12 cellular contexts compared by ENCODE assay signal in the genomic region with DNA sequence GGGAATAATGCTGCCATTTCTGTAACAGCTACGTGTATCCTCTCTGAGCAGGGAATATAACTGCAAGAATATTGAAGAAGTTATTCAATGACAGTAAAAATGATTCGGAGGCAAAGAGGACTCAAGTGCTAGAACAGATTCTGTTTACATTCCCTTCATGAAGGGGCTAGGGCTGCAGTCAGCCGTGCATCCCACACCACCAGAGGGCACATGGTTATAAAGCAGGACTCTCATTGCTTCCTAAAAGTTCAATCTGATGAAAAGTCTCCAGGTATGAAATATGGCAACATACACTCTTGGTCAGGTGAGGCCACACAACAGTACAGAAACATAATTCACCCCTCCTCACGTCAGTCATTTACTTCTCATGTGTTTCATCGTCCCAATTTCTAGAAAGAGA. TPM values are rescaled to one million over a fixed set of nuclear protein-coding genes. Genes with fewer than 3 reads are reported as not detected.
DNase-seq lines count a peak whose midpoint lies in the region; ATAC-seq and TF ChIP-seq lines count a peak whose summit lies in the region.
"Had no signal": no experiment of that assay in that cellular context is flagged by ENCODE, and none has a peak within 500 bp of the region (broad histone marks: within the 10 kb centered on the region; RNA-seq: fewer than 3 reads in every experiment).

No MANE protein-coding gene starts in this region.

- peak overlapping the region; percentile 29 for H3K27ac Mint-ChIP-seq in glutamatergic neuron (ENCODE audit: unreplicated experiment)

- DNase-seq in AG04450 (ENCODE audit: low read depth, low spot score): peak; percentile 27
- peak; percentile 38 for DNase-seq in WERI-Rb-1
- no peak for DNase-seq in glutamatergic neuron
- no peak for DNase-seq in stimulated activated naive CD4-positive, alpha-beta T cell (lab: John Stamatoyannopoulos, UW)
- no peak for DNase-seq in vagina (ENCODE audit: extremely low spot score in 2 of 2)
- no peak for DNase-seq in cortex of kidney (lab: John Stamatoyannopoulos, UW)
- DNase-seq: activated T-cell treated with anti-CD3 and anti-CD28 coated beads for 4 hours; pancreas; SHP77 treated with DMSO at 0.1 percent for 48 hours; stimulated activated CD8-positive, alpha-beta memory T cell treated with anti-CD3 and anti-CD28 coated beads, Interleukin-4, amount 100 ng/mL, for 48 hours had no signal

- intact Hi-C loops in vagina (cut with DNase I): no loop called here

- H3K4me3 ChIP-seq in AG04450 (ENCODE audit: low read depth, low read length) (no peak overlapping the region), WERI-Rb-1 (ENCODE audit: low read depth, low read length) (no peak overlapping the region), vagina (no peak overlapping the region)
- H3K4me3 ChIP-seq: pancreas had no signal

- no peaks in the 10 kb centered on the region for H3K9me3 Mint-ChIP-seq in glutamatergic neuron (ENCODE audit: unreplicated experiment)

- TF ChIP-seq CTCF in AG04450 (IDR thresholded peaks at IDR 0.05; ENCODE audit: low read depth, low read length): peak; percentile 88
- peak; percentile 45 for TF ChIP-seq CTCF in GM12873 (IDR thresholded peaks at IDR 0.05; ENCODE audit: insufficient read depth, low read depth, low read length, missing control alignments)
- TF ChIP-seq CTCF in WERI-Rb-1 (IDR thresholded peaks at IDR 0.05; ENCODE audit: low read depth, low read length): peak; percentile 49
- no peak for TF ChIP-seq CTCF in glutamatergic neuron (IDR thresholded peaks at IDR 0.05; ENCODE audit: partially characterized antibody, unreplicated experiment)
- TF ChIP-seq CTCF in vagina (IDR thresholded peaks at IDR 0.05): no peak

- CTCF ChIA-PET in AG04450 (lab: Charles Lee): interaction anchor here (0.9 to 1.5 kb wide), 6 partner anchors 17 to 515 kb away, joined by 3 to 4 read pairs (median 3); no protein-coding TSS in a partner anchor

- POLR2A ChIA-PET in AG04450 (lab: Yijun Ruan, JAX): interaction anchor here (1.0 kb wide), 1 partner anchor 55 kb away, joined by 3 read pairs; no protein-coding TSS in a partner anchor

- TF ChIP-seq POLR2A in vagina (IDR thresholded peaks at IDR 0.05): no peak

- H3K4me1 Mint-ChIP-seq in glutamatergic neuron (ENCODE audit: low read depth, unreplicated experiment): no peaks in the 10 kb centered on the region

- H3K27me3 ChIP-seq in AG04450 (ENCODE audit: control insufficient read depth, insufficient read depth, low read length) (no peaks in the 10 kb centered on the region), WERI-Rb-1 (ENCODE audit: insufficient read depth, low read depth, severe bottlenecking) (no peaks in the 10 kb centered on the region), vagina (no peaks in the 10 kb centered on the region)
- H3K27me3 ChIP-seq: pancreas had no signal

- H3K4me1 ChIP-seq in vagina: no peaks in the 10 kb centered on the region

- H3K9me3 ChIP-seq in AG04450 (ENCODE audit: control insufficient read depth, insufficient read depth, low read length): no peaks in the 10 kb centered on the region
- H3K9me3 ChIP-seq in WERI-Rb-1 (ENCODE audit: severe bottlenecking): no peaks in the 10 kb centered on the region
- H3K9me3 ChIP-seq in vagina: no peaks in the 10 kb centered on the region
- H3K9me3 ChIP-seq: pancreas had no signal

- H3K36me3 Mint-ChIP-seq in glutamatergic neuron (ENCODE audit: unreplicated experiment): no peaks in the 10 kb centered on the region

- H3K36me3 ChIP-seq in WERI-Rb-1 (peaks cover 56% of the 10 kb centered on the region), vagina (peaks cover 0 to 77% of the 10 kb centered on the region in 2 donors)

- no peak for ATAC-seq in GM21447 (IDR thresholded peaks at IDR 0.05; ENCODE audit: unreplicated experiment)

- H3K4me3 Mint-ChIP-seq in glutamatergic neuron (ENCODE audit: unreplicated experiment): no peak overlapping the region

- H3K27me3 Mint-ChIP-seq in glutamatergic neuron (ENCODE audit: unreplicated experiment): no peaks in the 10 kb centered on the region

- no peak overlapping the region for H3K27ac ChIP-seq in AG04450 (ENCODE audit: low read depth, low read length)
- no peak overlapping the region for H3K27ac ChIP-seq in WERI-Rb-1
- no peak overlapping the region for H3K27ac ChIP-seq in vagina
- H3K27ac ChIP-seq: pancreas had no signal

RNA-seq across cellular contexts. Expression of a gene that starts 34.0 kb away (rescaled TPM):
- polyA plus RNA-seq in AG04450 (2011; rRNA removed): 7.6 and 9.1 TPM in 2 replicates
- 4.5 and 6.4 TPM in 2 replicates for polyA minus RNA-seq in AG04450 (2011; rRNA and poly(A)+ RNA removed)
- total RNA-seq in glutamatergic neuron (ENCODE audit: unreplicated experiment): 31.7 TPM
- 21.1 TPM for total RNA-seq in vagina

RNA-seq across cellular contexts. Expression of a gene that starts 53.7 kb away (rescaled TPM):
- 28.8 and 30.3 TPM in 2 replicates for polyA plus RNA-seq in AG04450 (2011; rRNA removed)
- polyA minus RNA-seq in AG04450 (2011; rRNA and poly(A)+ RNA removed): 63.5 and 102 TPM in 2 replicates
- total RNA-seq in glutamatergic neuron (ENCODE audit: unreplicated experiment) (22.6 TPM), vagina (158 TPM)

Comparison
In these comparisons a context has a peak if more than half of its experiments do, and no peak if none do; other contexts are left out.
1. DNase-seq: peak in AG04450 (single experiment) and WERI-Rb-1 (single experiment); none in glutamatergic neuron (single experiment), stimulated activated naive CD4-positive, alpha-beta T cell (0 of 6), vagina (0 of 2) and cortex of kidney (single experiment).
2. CTCF ChIP-seq: peak in AG04450 (single experiment), GM12873 (single experiment) and WERI-Rb-1 (single experiment); none in glutamatergic neuron (single experiment) and vagina (0 of 3).